ENCODE assay signal across 17 cellular contexts in genomic region chr22:46972901-46973831, GRCh38.
"Had no signal": no experiment of that assay in that cellular context is flagged by ENCODE, and none has a peak within 500 bp of the region (broad histone marks: within the 10 kb centered on the region; RNA-seq: fewer than 3 reads in every experiment).

No MANE protein-coding gene starts in this region.

- DNase-seq: activated CD4-positive, alpha-beta T cell treated with anti-CD3 and anti-CD28 coated beads, Interleukin-2, amount 50 U/mL, for 1 hour; activated CD4-positive, CD25-positive, alpha-beta regulatory T cell treated with anti-CD3 and anti-CD28 coated beads, Interleukin-2, amount 50 U/mL, for 72 hours; activated CD8-positive, alpha-beta memory T cell treated with anti-CD3 and anti-CD28 coated beads for 24 hours; activated effector memory CD4-positive, alpha-beta T cell treated with anti-CD3 and anti-CD28 coated beads, Interleukin-2, amount 50 U/mL, for 16 hours; activated naive CD4-positive, alpha-beta T cell treated with anti-CD3 and anti-CD28 coated beads, Interleukin-2, amount 50 U/mL, for 16 hours; activated T-cell treated with anti-CD3 and anti-CD28 coated beads, Interleukin-2, amount 50 U/mL, for 72 hours; cerebellar nuclear complex; effector CD4-positive, alpha-beta T cell; foreskin keratinocyte; naive thymus-derived CD8-positive, alpha-beta T cell; retina had no signal

- ATAC-seq: activated T-cell treated with anti-CD3 and anti-CD28 coated beads, Interleukin-2, amount 50 U/mL, for 72 hours; foreskin keratinocyte; naive thymus-derived CD8-positive, alpha-beta T cell had no signal

- FAIRE-seq: astrocyte, urothelium cell line had no signal

- H3K27me3 ChIP-seq: adrenal gland, breast epithelium, foreskin keratinocyte, tibial nerve had no signal

- H3K27ac ChIP-seq: adrenal gland, foreskin keratinocyte had no signal

- H3K4me1 ChIP-seq: breast epithelium, foreskin keratinocyte had no signal

- H3K9me3 ChIP-seq: adrenal gland, breast epithelium, tibial nerve had no signal

- H3K4me3 ChIP-seq: adrenal gland, breast epithelium, skin epidermis, tibial nerve had no signal

- H3K36me3 ChIP-seq: breast epithelium had no signal
